35 cellular contexts compared by ENCODE assay signal in genomic region chr4:105042451-105042850, GRCh38.
DNase-seq lines count a peak whose midpoint lies in the region; ATAC-seq, FAIRE-seq and TF ChIP-seq lines count a peak whose summit lies in the region.
"Had no signal": no experiment of that assay in that cellular context is flagged by ENCODE, and none has a peak within 500 bp of the region (broad histone marks: within the 10 kb centered on the region; RNA-seq: fewer than 3 reads in every experiment).

No MANE protein-coding gene starts in this region.

- H3K27ac Mint-ChIP-seq in naive thymus-derived CD4-positive, alpha-beta T cell, result no peak overlapping the region
- H3K27ac Mint-ChIP-seq: B cell; CD14-positive monocyte; CD4-positive, alpha-beta memory T cell; CD4-positive, alpha-beta T cell; CD4-positive, CD25-positive, alpha-beta regulatory T cell; CD8-positive, alpha-beta memory T cell; CD8-positive, alpha-beta T cell had no signal

- no peak for TF ChIP-seq POLR2A in GM12878 (IDR thresholded peaks at IDR 0.05; ENCODE audit: low read depth, low read length)

- H3K4me1 ChIP-seq in HEK293 (ENCODE audit: control insufficient read depth, insufficient read depth, low read length), result no peaks in the 10 kb centered on the region
- no peaks in the 10 kb centered on the region for H3K4me1 ChIP-seq in GM12878 (ENCODE audit: control insufficient read depth, insufficient read depth, low read length)
- no peaks in the 10 kb centered on the region for H3K4me1 ChIP-seq in osteoblast (ENCODE audit: insufficient read depth, low read length)
- no peaks in the 10 kb centered on the region for H3K4me1 ChIP-seq in naive thymus-derived CD4-positive, alpha-beta T cell (ENCODE audit: control insufficient read depth in 2 of 2, insufficient read depth in 2 of 2, low read length in 2 of 2)
- H3K4me1 ChIP-seq: A549; BE2C; BLaER1; BLaER1 treated with 17β-estradiol and CSF1 and Interleukin-3, amounts not matched to agents 10 nM and 100 nM; Caco-2 had no signal

- H3K27ac ChIP-seq in HEK293 (ENCODE audit: extremely low read depth, low read depth, low read length) (no peak overlapping the region), GM12878 (ENCODE audit: control insufficient read depth, insufficient read depth) (no peak overlapping the region), neural cell (ENCODE audit: low read length) (no peak overlapping the region), osteoblast (ENCODE audit: low read depth, low read length) (no peak overlapping the region)
- H3K27ac ChIP-seq in naive thymus-derived CD4-positive, alpha-beta T cell (ENCODE audit: low read depth, low read length), result no peak overlapping the region
- H3K27ac ChIP-seq: 22Rv1; A549; BLaER1; BLaER1 treated with 17β-estradiol and CSF1 and Interleukin-3, amounts not matched to agents 10 nM and 100 nM; C4-2B had no signal

- TF ChIP-seq EP300 in GM12878 (IDR thresholded peaks at IDR 0.05; ENCODE audit: borderline replicate concordance in 1 of 2, control insufficient read depth in 1 of 2, low read depth in 2 of 2, low read length in 2 of 2) (no peak), neural cell (conservative IDR thresholded peaks at IDR 0.05; ENCODE audit: poor library complexity, severe bottlenecking) (peak; percentile 77)

- ATAC-seq in GM12878, result no peak
- no peak for ATAC-seq in naive thymus-derived CD4-positive, alpha-beta T cell
- ATAC-seq: A549; CD8-positive, alpha-beta T cell had no signal

- no peaks in the 10 kb centered on the region for H3K36me3 Mint-ChIP-seq in naive thymus-derived CD4-positive, alpha-beta T cell
- H3K36me3 Mint-ChIP-seq: CD4-positive, alpha-beta memory T cell; CD4-positive, CD25-positive, alpha-beta regulatory T cell; CD8-positive, alpha-beta memory T cell; CD8-positive, alpha-beta T cell had no signal

- no peak overlapping the region for H3K4me3 ChIP-seq in HEK293 (ENCODE audit: low read depth, low read length)
- H3K4me3 ChIP-seq in GM12878, result no peak overlapping the region
- H3K4me3 ChIP-seq in neural cell (ENCODE audit: low read length), result no peak overlapping the region
- H3K4me3 ChIP-seq in osteoblast (ENCODE audit: insufficient read depth, low read length), result no peak overlapping the region
- H3K4me3 ChIP-seq in naive thymus-derived CD4-positive, alpha-beta T cell (ENCODE audit: low read length), result no peak overlapping the region
- H3K4me3 ChIP-seq: A549; BLaER1; BLaER1 treated with 17β-estradiol and CSF1 and Interleukin-3, amounts not matched to agents 10 nM and 100 nM had no signal

- peaks cover 0 to 13% (median 6%) of the 10 kb centered on the region in 5 donors for H3K27me3 Mint-ChIP-seq in naive thymus-derived CD4-positive, alpha-beta T cell
- H3K27me3 Mint-ChIP-seq: CD4-positive, alpha-beta memory T cell; CD4-positive, CD25-positive, alpha-beta regulatory T cell had no signal

- RAD21 ChIA-PET in GM12878 (lab: Charles Lee; ENCODE audit: unreplicated experiment), result no interaction called here

- H3K27me3 ChIP-seq in GM12878 (replicated peaks in 1 of 2; ENCODE audit: control insufficient read depth in 2 of 2, insufficient read depth in 2 of 2, low read length in 1 of 2) (no peaks in the 10 kb centered on the region), neural cell (ENCODE audit: insufficient read depth, low read depth, low read length) (no peaks in the 10 kb centered on the region), osteoblast (ENCODE audit: insufficient read depth, low read length) (no peaks in the 10 kb centered on the region)
- no peaks in the 10 kb centered on the region for H3K27me3 ChIP-seq in naive thymus-derived CD4-positive, alpha-beta T cell (ENCODE audit: control insufficient read depth in 2 of 2, insufficient read depth in 2 of 2, low read length in 2 of 2)
- H3K27me3 ChIP-seq: BE2C; BLaER1; BLaER1 treated with 17β-estradiol and CSF1 and Interleukin-3, amounts not matched to agents 10 nM and 100 nM had no signal

- no TSS peak for BruUV-seq in GM12878 (replicated peaks; lab: Mats Ljungman, UMichigan)

- no peak overlapping the region for H3K9ac ChIP-seq in GM12878 (ENCODE audit: control insufficient read depth, insufficient read depth, low read length)
- H3K9ac ChIP-seq in neural cell (ENCODE audit: low read length), result no peak overlapping the region
- H3K9ac ChIP-seq: BLaER1; BLaER1 treated with 17β-estradiol and CSF1 and Interleukin-3, amounts not matched to agents 10 nM and 100 nM had no signal

- H3K9me3 Mint-ChIP-seq in naive thymus-derived CD4-positive, alpha-beta T cell, result peaks cover 5 to 36% (median 13%) of the 10 kb centered on the region in 11 donors

- no peak for DNase-seq in GM12878 (ENCODE audit: low read depth, low spot score)
- no peak for DNase-seq in germinal center (ENCODE audit: low spot score)
- no peak for DNase-seq in osteoblast (ENCODE audit: insufficient read length, low spot score, missing footprints)
- DNase-seq in naive thymus-derived CD4-positive, alpha-beta T cell, result no peak
- DNase-seq: 8988T; ACHN; AML-193; BE2C; C1 segment of cervical spinal cord; Caco-2; Calu3; CD4-positive, alpha-beta memory T cell; CD4-positive, alpha-beta T cell; CD4-positive, CD25-positive, alpha-beta regulatory T cell; CD8-positive, alpha-beta memory T cell; CD8-positive, alpha-beta T cell; COR-L47; DMS 273 treated with DMSO at 0.1 percent for 48 hours; DMS153; DMS53; DMS79; DMS79 treated with DMSO at 0.1 percent for 48 hours; DND-41; EL had no signal

- H4K20me1 ChIP-seq in GM12878 (ENCODE audit: control insufficient read depth, insufficient read depth), result no peaks in the 10 kb centered on the region
- H4K20me1 ChIP-seq in neural cell (ENCODE audit: insufficient read depth), result no peaks in the 10 kb centered on the region
- no peaks in the 10 kb centered on the region for H4K20me1 ChIP-seq in osteoblast (ENCODE audit: insufficient read depth, low read length)
- H4K20me1 ChIP-seq: BLaER1; BLaER1 treated with 17β-estradiol and CSF1 and Interleukin-3, amounts not matched to agents 10 nM and 100 nM had no signal

- TF ChIP-seq RAD21 in GM12878 (IDR thresholded peaks at IDR 0.05; ENCODE audit: insufficient read depth, low read depth, low read length), result no peak
- TF ChIP-seq RAD21 in neural cell (conservative IDR thresholded peaks at IDR 0.05), result no peak

- no peaks in the 10 kb centered on the region for H3K9me3 ChIP-seq in HEK293 (ENCODE audit: control insufficient read depth, insufficient read depth, low read depth, low read length)
- peaks cover 3% of the 10 kb centered on the region for H3K9me3 ChIP-seq in GM12878 (replicated peaks; ENCODE audit: control insufficient read depth, insufficient read depth, low read length)
- no peaks in the 10 kb centered on the region for H3K9me3 ChIP-seq in neural cell (ENCODE audit: low read length)
- H3K9me3 ChIP-seq in osteoblast (ENCODE audit: low read depth, low read length), result no peaks in the 10 kb centered on the region
- no peaks in the 10 kb centered on the region for H3K9me3 ChIP-seq in naive thymus-derived CD4-positive, alpha-beta T cell (ENCODE audit: control insufficient read depth in 2 of 3, low read length in 3 of 3)
- H3K9me3 ChIP-seq: A549, BE2C, BLaER1, Caco-2 had no signal

- FAIRE-seq in GM12878 (lab: Jason Lieb, UNC), result no peak
- FAIRE-seq: A204.1, A549, D721Med had no signal

- H3K9me2 ChIP-seq in neural cell (ENCODE audit: insufficient read depth, low read length), result no peaks in the 10 kb centered on the region

- H2AFZ ChIP-seq in GM12878 (ENCODE audit: control insufficient read depth, low read depth, low read length), result no peak overlapping the region
- no peak overlapping the region for H2AFZ ChIP-seq in neural cell (ENCODE audit: low read depth, low read length)
- no peak overlapping the region for H2AFZ ChIP-seq in osteoblast (ENCODE audit: low read length)

- POLR2A ChIA-PET in HEK293 (lab: Yijun Ruan, JAX) (no interaction called here), GM12878 (lab: Charles Lee) (no interaction called here)
- POLR2A ChIA-PET in naive thymus-derived CD4-positive, alpha-beta T cell (lab: Charles Lee), result no interaction called here

- H3K36me3 ChIP-seq in HEK293 (ENCODE audit: control insufficient read depth in 2 of 2, insufficient read depth in 1 of 2, low read length in 2 of 2), result no peaks in the 10 kb centered on the region
- H3K36me3 ChIP-seq in GM12878 (ENCODE audit: control insufficient read depth in 2 of 2, insufficient read depth in 2 of 2, low read length in 1 of 2), result no peaks in the 10 kb centered on the region
- no peaks in the 10 kb centered on the region for H3K36me3 ChIP-seq in neural cell (ENCODE audit: insufficient read depth, low read length)
- no peaks in the 10 kb centered on the region for H3K36me3 ChIP-seq in osteoblast (ENCODE audit: insufficient read depth, low read length)
- H3K36me3 ChIP-seq in naive thymus-derived CD4-positive, alpha-beta T cell (ENCODE audit: control insufficient read depth in 2 of 3, insufficient read depth in 3 of 3, low read length in 3 of 3), result no peaks in the 10 kb centered on the region
- H3K36me3 ChIP-seq: BE2C; BLaER1; BLaER1 treated with 17β-estradiol and CSF1 and Interleukin-3, amounts not matched to agents 10 nM and 100 nM had no signal

- H3K4me1 Mint-ChIP-seq in naive thymus-derived CD4-positive, alpha-beta T cell, result no peaks in the 10 kb centered on the region
- H3K4me1 Mint-ChIP-seq: B cell; CD14-positive monocyte; CD4-positive, alpha-beta memory T cell; CD4-positive, CD25-positive, alpha-beta regulatory T cell; CD8-positive, alpha-beta memory T cell had no signal

- H3K4me2 ChIP-seq in GM12878 (ENCODE audit: control insufficient read depth, insufficient read depth), result no peak overlapping the region
- H3K4me2 ChIP-seq in neural cell (ENCODE audit: low read length), result no peak overlapping the region
- H3K4me2 ChIP-seq in osteoblast (ENCODE audit: insufficient read depth, low read length), result no peak overlapping the region
- H3K4me2 ChIP-seq: A549; BLaER1; BLaER1 treated with 17β-estradiol and CSF1 and Interleukin-3, amounts not matched to agents 10 nM and 100 nM had no signal

- in situ Hi-C loops in GM12878 (cut with MboI), result no loop called here

- SMC1A ChIA-PET in GM12878 (lab: Charles Lee; ENCODE audit: uncharacterized antibody, unreplicated experiment), result interaction anchor here (1.5 kb wide), 1 partner anchor 10 kb away, joined by 4 read pairs; no protein-coding TSS in a partner anchor

- intact Hi-C loops in GM12878 (cut with micrococcal nuclease; ENCODE audit: unreplicated experiment), result no loop called here
- intact Hi-C loops in naive thymus-derived CD4-positive, alpha-beta T cell (cut with micrococcal nuclease), result no loop called here

- CTCF ChIA-PET in HEK293 (lab: Yijun Ruan, JAX) (no interaction called here), GM12878 (lab: Yijun Ruan, JAX) (no interaction called here)
- CTCF ChIA-PET in naive thymus-derived CD4-positive, alpha-beta T cell (lab: Charles Lee), result no interaction called here

- no peak for TF ChIP-seq CTCF in HEK293 (tag by site-specific recombination; IDR thresholded peaks at IDR 0.05)
- TF ChIP-seq CTCF in GM12878 (IDR thresholded peaks at IDR 0.05 in 2 of 3, conservative IDR thresholded peaks at IDR 0.05 in 1 of 3; ENCODE audit: control insufficient read depth in 2 of 3, extremely low read depth in 1 of 3, insufficient read depth in 1 of 3, low read depth in 3 of 3, low read length in 3 of 3), result no peak
- no peak for TF ChIP-seq CTCF in neural cell (IDR thresholded peaks at IDR 0.05; ENCODE audit: poor library complexity, severe bottlenecking)
- TF ChIP-seq CTCF in osteoblast (IDR thresholded peaks at IDR 0.05; ENCODE audit: extremely low read depth, low read depth, low read length), result no peak

- H3F3A ChIP-seq in neural cell (ENCODE audit: insufficient read depth, low read length, poor library complexity, severe bottlenecking), result no peaks in the 10 kb centered on the region

- H3K79me2 ChIP-seq in GM12878 (ENCODE audit: control insufficient read depth, insufficient read depth, low read length) (no peaks in the 10 kb centered on the region), neural cell (replicated peaks; ENCODE audit: insufficient read depth, low read length) (no peaks in the 10 kb centered on the region), osteoblast (ENCODE audit: insufficient read depth, low read length) (no peaks in the 10 kb centered on the region)

- H3K4me3 Mint-ChIP-seq in naive thymus-derived CD4-positive, alpha-beta T cell, result no peak overlapping the region
- H3K4me3 Mint-ChIP-seq: B cell; CD14-positive monocyte; CD4-positive, alpha-beta memory T cell; CD4-positive, alpha-beta T cell; CD4-positive, CD25-positive, alpha-beta regulatory T cell; CD8-positive, alpha-beta memory T cell; CD8-positive, alpha-beta T cell had no signal
